1 cellular context compared by ENCODE assay signal in the genomic region with DNA sequence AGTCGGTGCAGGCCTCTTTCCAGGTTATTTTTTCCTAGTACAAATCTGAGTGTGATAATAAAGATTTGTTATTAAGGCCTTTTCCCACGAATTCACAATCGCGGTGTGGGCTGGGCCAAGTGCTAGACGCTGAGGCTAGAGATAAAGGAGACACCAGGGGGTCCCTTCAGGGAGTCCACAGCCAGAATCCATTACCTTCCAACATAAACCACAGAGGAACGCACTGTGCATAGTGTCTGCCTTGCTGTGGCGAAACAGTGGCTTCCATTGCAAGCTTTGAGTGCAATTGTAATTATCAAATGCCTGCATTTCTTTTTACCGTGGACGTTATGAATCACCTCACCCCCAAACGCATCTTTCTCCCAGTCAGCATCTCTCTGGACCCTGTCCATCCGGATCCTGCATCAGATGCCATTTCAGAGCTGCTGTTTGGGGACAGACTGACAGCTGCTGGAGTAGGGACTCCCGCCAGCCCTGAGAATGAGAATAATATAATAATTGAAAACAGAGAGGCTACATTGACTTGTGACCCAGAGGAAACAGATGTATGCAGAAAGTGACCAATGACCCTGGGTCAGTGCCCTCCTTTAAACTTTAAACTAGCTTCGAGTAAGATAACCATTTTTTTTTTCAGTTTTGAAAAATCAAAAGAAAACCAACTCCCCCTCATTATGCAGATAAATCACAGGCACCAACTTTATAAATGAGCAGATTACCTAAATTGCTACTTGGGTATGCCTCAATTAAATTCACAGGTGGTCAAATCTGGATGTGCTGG.
TF ChIP-seq lines count a peak whose summit lies in the region.

No MANE protein-coding gene starts in this region.

TF ChIP-seq in GM23338, 12 proteins besides CTCF, POLR2A, EP300 and RAD21 (continued from another document):
- TF ChIP-seq, protein P1, sequence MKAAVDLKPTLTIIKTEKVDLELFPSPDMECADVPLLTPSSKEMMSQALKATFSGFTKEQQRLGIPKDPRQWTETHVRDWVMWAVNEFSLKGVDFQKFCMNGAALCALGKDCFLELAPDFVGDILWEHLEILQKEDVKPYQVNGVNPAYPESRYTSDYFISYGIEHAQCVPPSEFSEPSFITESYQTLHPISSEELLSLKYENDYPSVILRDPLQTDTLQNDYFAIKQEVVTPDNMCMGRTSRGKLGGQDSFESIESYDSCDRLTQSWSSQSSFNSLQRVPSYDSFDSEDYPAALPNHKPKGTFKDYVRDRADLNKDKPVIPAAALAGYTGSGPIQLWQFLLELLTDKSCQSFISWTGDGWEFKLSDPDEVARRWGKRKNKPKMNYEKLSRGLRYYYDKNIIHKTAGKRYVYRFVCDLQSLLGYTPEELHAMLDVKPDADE (IDR thresholded peaks at IDR 0.05), result no peak
TF ChIP-seq in GM23338: peak in this region for 0.
